Comparison of ENCODE assay signal across 8 cellular contexts in the genomic region with DNA sequence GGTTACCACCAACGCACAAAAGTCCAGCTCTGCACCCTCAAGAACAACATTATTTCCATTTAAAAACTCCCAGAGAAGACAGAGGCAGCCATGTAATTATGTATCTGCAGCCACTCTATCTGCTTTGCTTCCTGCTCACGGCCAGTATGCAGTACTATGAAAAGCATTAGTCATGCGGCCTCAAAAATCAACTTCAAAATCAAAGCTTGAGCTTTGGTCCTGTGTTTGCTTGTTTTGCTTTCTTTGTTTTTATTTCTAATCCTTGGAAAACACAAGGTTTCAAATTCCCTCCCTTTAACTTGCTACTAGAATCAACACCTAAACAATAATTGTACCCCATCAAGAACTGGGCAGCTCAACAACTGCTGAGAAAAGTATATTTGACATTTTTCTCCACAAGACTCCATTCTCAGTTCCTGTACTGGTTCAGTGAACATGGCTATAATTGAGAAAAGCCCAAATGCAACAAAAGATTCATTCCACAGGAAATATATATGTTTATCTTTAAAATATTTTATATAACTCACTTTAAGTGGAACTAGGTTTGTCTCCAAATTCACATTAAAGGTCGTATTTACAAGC. TPM values are rescaled to one million over a fixed set of nuclear protein-coding genes. Genes with fewer than 3 reads are reported as not detected.
DNase-seq lines count a peak whose midpoint lies in the region; ATAC-seq and TF ChIP-seq lines count a peak whose summit lies in the region.

No MANE protein-coding gene starts in this region.

- peak overlapping the region; percentile 11 to 75; a peak in 3 of 4 replicates for H3K27ac ChIP-seq in SK-N-SH (ENCODE audit: low read depth in 2 of 2, low read length in 1 of 2)
- peak overlapping the region in 8 of 10 donors; percentile 19 to 77 (median 56) for H3K27ac ChIP-seq in heart right ventricle

- TF ChIP-seq CTCF in SK-N-SH (IDR thresholded peaks at IDR 0.05) (no peak), heart right ventricle (IDR thresholded peaks at IDR 0.05) (no peak)

- peaks cover 49% of the 10 kb centered on the region for H3K79me2 ChIP-seq in SK-N-SH (ENCODE audit: insufficient read depth)

- H3K4me1 ChIP-seq in SK-N-SH (ENCODE audit: control insufficient read depth in 1 of 2, insufficient read depth in 2 of 2, low read depth in 1 of 2, low read length in 1 of 2), result peaks cover 0 to 21% of the 10 kb centered on the region in 2 experiments; a peak in 2 of 4 replicates
- H3K4me1 ChIP-seq in heart right ventricle, result peaks cover 0 to 60% (median 30%) of the 10 kb centered on the region in 9 donors

- peak in 2 of 3 experiments; percentile 1 to 17 for DNase-seq in NCI-H1417 (lab: John Stamatoyannopoulos, UW)
- DNase-seq in NCI-H1417 treated with DMSO at 0.1 percent for 48 hours (lab: John Stamatoyannopoulos, UW), result no peak
- DNase-seq in SK-N-SH, result no peak
- DNase-seq in heart right ventricle, result no peak
- DNase-seq in stromal cell of bone marrow (ENCODE audit: low read depth), result peak; percentile 41
- DNase-seq in GM19238 (ENCODE audit: insufficient read length, low spot score), result no peak
- no peak for DNase-seq in posterior vena cava (ENCODE audit: low spot score)
- no peak for DNase-seq in foreskin melanocyte

- no peak for TF ChIP-seq RAD21 in SK-N-SH (IDR thresholded peaks at IDR 0.05; ENCODE audit: low read length)

- peak overlapping the region; percentile 49; the same call in 1 of the 2 replicates for H3K9ac ChIP-seq in SK-N-SH

- H3F3A ChIP-seq in SK-N-SH (replicated peaks; ENCODE audit: insufficient read depth), result peaks cover 26% of the 10 kb centered on the region

- H3K27me3 ChIP-seq in SK-N-SH (ENCODE audit: insufficient read depth) (no peaks in the 10 kb centered on the region), heart right ventricle (no peaks in the 10 kb centered on the region)

- H2AFZ ChIP-seq in SK-N-SH (ENCODE audit: low read depth), result peak overlapping the region; percentile 69

- ATAC-seq in heart right ventricle, result peak; percentile 68 to 81 (median 76)

- no peaks in the 10 kb centered on the region for H4K20me1 ChIP-seq in SK-N-SH (ENCODE audit: insufficient read depth)

- H3K36me3 ChIP-seq in SK-N-SH (replicated peaks in 1 of 2; ENCODE audit: control insufficient read depth in 1 of 2, insufficient read depth in 2 of 2, low read length in 1 of 2) (no peaks in the 10 kb centered on the region), heart right ventricle (no peaks in the 10 kb centered on the region)

- no peaks in the 10 kb centered on the region for H3K9me2 ChIP-seq in SK-N-SH

- intact Hi-C loops in heart right ventricle (cut with DNase I), result loop anchor here in 1 of 10 donors (10.0 kb wide), 1 partner anchor 59 kb away; no protein-coding TSS in a partner anchor
- intact Hi-C loops in posterior vena cava (cut with DNase I), result no loop called here

- CTCF ChIA-PET in SK-N-SH (lab: Yijun Ruan, JAX), result no interaction called here

- WGBS in SK-N-SH (ENCODE audit: low lambda C conversion rate), result 53% methylated on average over 4 of the region's 4 CpGs
- 38 to 44% methylated on average over 4 of the region's 4 CpGs for WGBS in heart right ventricle, 2 donors

- no peaks in the 10 kb centered on the region for H3K9me3 ChIP-seq in SK-N-SH
- H3K9me3 ChIP-seq in heart right ventricle, result no peaks in the 10 kb centered on the region

- H3K4me3 ChIP-seq in SK-N-SH (ENCODE audit: low read depth in 2 of 2, low read length in 1 of 2) (no peak overlapping the region), heart right ventricle (peak overlapping the region in 3 of 10 donors; percentile 4 to 25 (median 16))

- POLR2A ChIA-PET in SK-N-SH (lab: Yijun Ruan, JAX), result no interaction called here

- no peak for TF ChIP-seq EP300 in SK-N-SH (IDR thresholded peaks at IDR 0.05; ENCODE audit: borderline replicate concordance in 1 of 2, low read depth in 1 of 2, low read length in 1 of 2)

- peak overlapping the region; percentile 13; the same call in 1 of the 2 replicates for H3K4me2 ChIP-seq in SK-N-SH

TF ChIP-seq in SK-N-SH, 30 proteins besides CTCF, POLR2A, EP300 and RAD21:
- no peak for TF ChIP-seq RCOR1 (IDR thresholded peaks at IDR 0.05; ENCODE audit: low read length)
- TF ChIP-seq YY1 (IDR thresholded peaks at IDR 0.05; ENCODE audit: low read depth), result peak; percentile 55; the same call in 1 of the 2 replicates
- no peak for TF ChIP-seq REST (IDR thresholded peaks at IDR 0.05; ENCODE audit: low read depth, low read length)
TF ChIP-seq in SK-N-SH: peak in this region for 1.

RNA-seq across cellular contexts. Expression of gene GBE1, which starts 37.6 kb away (rescaled TPM):
- polyA plus RNA-seq in SK-N-SH (2012; rRNA removed) (14.2 and 18.6 TPM in 2 replicates), heart right ventricle (100 to 1,000 TPM in 1 of 2 donors, 10 to 100 TPM in 1; 24.8 to 126 TPM)
- polyA plus RNA-seq in SK-N-SH (2012; cell fraction: cytosol; rRNA removed), result 21.9 and 22.4 TPM in 2 replicates
- polyA plus RNA-seq in SK-N-SH (2012; cell fraction: nucleus; rRNA removed), result 6.4 and 17.7 TPM in 2 replicates
- total RNA-seq in heart right ventricle (100 to 1,000 TPM in 5 of 10 donors, 10 to 100 TPM in 5; 69.9 to 153 (median 98.8) TPM), posterior vena cava (10 to 100 TPM; 39.3 to 71.4 TPM)

Comparison
In these comparisons a context has a peak if more than half of its experiments do, and no peak if none do; other contexts are left out.
1. DNase-seq: peak in NCI-H1417 (2 of 3) and stromal cell of bone marrow (single experiment); none in NCI-H1417 treated with DMSO at 0.1 percent for 48 hours (single experiment), SK-N-SH (single experiment), heart right ventricle (0 of 2), GM19238 (single experiment), posterior vena cava (single experiment) and foreskin melanocyte (single experiment).